In the genomic region with DNA sequence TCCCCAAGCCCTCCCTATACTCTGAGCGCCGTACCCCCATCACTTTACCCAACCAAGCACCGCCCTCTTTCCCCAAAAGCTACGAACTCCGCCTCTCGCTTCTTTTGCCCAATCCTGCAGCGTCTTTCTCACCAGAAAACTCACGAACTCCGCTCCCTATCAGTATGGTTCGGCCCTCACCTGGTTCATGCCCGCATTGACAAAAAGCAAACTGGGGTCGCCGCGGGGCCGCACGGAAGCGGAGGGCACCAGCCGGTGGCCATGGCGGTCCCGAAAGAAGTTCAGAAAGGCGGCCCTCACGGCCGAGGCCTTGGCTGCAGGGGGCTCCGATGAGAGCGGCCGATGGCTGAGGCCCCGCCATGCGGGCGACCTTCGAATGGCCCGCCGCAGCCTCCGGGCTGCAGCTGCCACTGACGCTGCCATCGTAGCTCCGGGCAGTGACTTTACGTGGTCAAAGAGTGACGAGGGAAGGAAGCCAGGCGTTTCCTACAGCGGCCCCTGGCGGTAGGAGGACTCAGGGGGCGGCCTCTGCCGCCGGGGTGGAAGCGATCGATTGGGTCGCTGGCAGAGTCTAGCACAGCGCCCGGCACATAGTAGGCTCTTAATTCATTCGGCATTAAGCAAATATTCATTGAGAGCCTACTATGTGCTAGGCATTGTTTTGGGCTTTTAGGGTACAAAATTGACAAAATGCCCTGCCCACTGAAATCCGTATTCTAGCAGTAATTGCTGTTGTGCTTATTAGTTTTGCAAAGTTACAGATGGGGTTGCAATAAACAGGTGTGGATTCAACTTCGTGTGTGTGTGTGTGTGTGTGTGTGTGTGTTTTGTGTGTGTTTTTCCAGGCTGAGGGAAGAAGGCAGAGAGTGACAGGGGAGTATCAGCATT, we compare ENCODE assay signal across 1 cellular context.
TF ChIP-seq lines count a peak whose summit lies in the region.

AARS2 (minus strand) TSS at position 447 of the 888 bp plus-strand sequence; CDS start at position 423, 24 bp downstream.

TF ChIP-seq in GM12878, 131 proteins besides CTCF, POLR2A, EP300 and RAD21 (continued from another document and continues in another):
- TF ChIP-seq, protein P1, sequence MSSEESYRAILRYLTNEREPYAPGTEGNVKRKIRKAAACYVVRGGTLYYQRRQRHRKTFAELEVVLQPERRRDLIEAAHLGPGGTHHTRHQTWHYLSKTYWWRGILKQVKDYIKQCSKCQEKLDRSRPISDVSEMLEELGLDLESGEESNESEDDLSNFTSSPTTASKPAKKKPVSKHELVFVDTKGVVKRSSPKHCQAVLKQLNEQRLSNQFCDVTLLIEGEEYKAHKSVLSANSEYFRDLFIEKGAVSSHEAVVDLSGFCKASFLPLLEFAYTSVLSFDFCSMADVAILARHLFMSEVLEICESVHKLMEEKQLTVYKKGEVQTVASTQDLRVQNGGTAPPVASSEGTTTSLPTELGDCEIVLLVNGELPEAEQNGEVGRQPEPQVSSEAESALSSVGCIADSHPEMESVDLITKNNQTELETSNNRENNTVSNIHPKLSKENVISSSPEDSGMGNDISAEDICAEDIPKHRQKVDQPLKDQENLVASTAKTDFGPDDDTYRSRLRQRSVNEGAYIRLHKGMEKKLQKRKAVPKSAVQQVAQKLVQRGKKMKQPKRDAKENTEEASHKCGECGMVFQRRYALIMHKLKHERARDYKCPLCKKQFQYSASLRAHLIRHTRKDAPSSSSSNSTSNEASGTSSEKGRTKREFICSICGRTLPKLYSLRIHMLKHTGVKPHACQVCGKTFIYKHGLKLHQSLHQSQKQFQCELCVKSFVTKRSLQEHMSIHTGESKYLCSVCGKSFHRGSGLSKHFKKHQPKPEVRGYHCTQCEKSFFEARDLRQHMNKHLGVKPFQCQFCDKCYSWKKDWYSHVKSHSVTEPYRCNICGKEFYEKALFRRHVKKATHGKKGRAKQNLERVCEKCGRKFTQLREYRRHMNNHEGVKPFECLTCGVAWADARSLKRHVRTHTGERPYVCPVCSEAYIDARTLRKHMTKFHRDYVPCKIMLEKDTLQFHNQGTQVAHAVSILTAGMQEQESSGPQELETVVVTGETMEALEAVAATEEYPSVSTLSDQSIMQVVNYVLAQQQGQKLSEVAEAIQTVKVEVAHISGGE (CRISPR knock-in tag; IDR thresholded peaks at IDR 0.05), result no peak
- TF ChIP-seq PKNOX1 (IDR thresholded peaks at IDR 0.05) (peak; percentile 46; the same call in 1 of the 2 replicates), ETV6 (conservative IDR thresholded peaks at IDR 0.05 in 1 of 2, IDR thresholded peaks at IDR 0.05 in 1 of 2; ENCODE audit: borderline replicate concordance in 1 of 2, low read depth in 1 of 2) (0 out of 4 replicates have a peak, but pooled peaks of 1 of the 2 experiments have one; percentile 42), SUZ12 (IDR thresholded peaks at IDR 0.05; ENCODE audit: unreplicated experiment) (no peak), ZNF217 (IDR thresholded peaks at IDR 0.05) (peak; percentile 95), E2F4 (IDR thresholded peaks at IDR 0.05; ENCODE audit: low read depth, low read length) (peak; percentile 90), PAX8 (IDR thresholded peaks at IDR 0.05) (no peak), TCF12 (IDR thresholded peaks at IDR 0.05; ENCODE audit: low read depth, low read length) (peak; percentile 85), RELB (IDR thresholded peaks at IDR 0.05; ENCODE audit: low read depth) (peak; percentile 78), CBX5 (IDR thresholded peaks at IDR 0.05; ENCODE audit: low read depth) (peak; percentile 91; the same call in 1 of the 2 replicates), YBX1 (IDR thresholded peaks at IDR 0.05) (no peak), CEBPB (IDR thresholded peaks at IDR 0.05; ENCODE audit: borderline replicate concordance in 1 of 2, low read depth in 2 of 2, low read length in 2 of 2) (no peak), ZNF207 (IDR thresholded peaks at IDR 0.05; ENCODE audit: borderline replicate concordance) (peak; percentile 82; the same call in 1 of the 2 replicates), POLR2AphosphoS2 (IDR thresholded peaks at IDR 0.05; ENCODE audit: low read depth, low read length) (0 out of 2 replicates have a peak, but pooled peaks have one; percentile 52), RFX5 (IDR thresholded peaks at IDR 0.05; ENCODE audit: low read depth, low read length) (no peak), ZZZ3 (IDR thresholded peaks at IDR 0.05; ENCODE audit: control insufficient read depth, insufficient read length, low read depth) (no peak), CUX1 (IDR thresholded peaks at IDR 0.05; ENCODE audit: insufficient replicate concordance, low read depth, low read length) (no peak), RBBP5 (conservative IDR thresholded peaks at IDR 0.05) (no peak), IRF4 (IDR thresholded peaks at IDR 0.05; ENCODE audit: low read depth, low read length) (peak; percentile 65; the same call in 1 of the 2 replicates), CHD1 (IDR thresholded peaks at IDR 0.05; ENCODE audit: low read depth, low read length) (no peak), MTA2 (IDR thresholded peaks at IDR 0.05; ENCODE audit: low read depth) (no peak), TAF1 (IDR thresholded peaks at IDR 0.05; ENCODE audit: borderline replicate concordance, low read depth, low read length) (peak; percentile 95), EED (IDR thresholded peaks at IDR 0.05; ENCODE audit: low read depth) (no peak)
- TF ChIP-seq, protein P2, sequence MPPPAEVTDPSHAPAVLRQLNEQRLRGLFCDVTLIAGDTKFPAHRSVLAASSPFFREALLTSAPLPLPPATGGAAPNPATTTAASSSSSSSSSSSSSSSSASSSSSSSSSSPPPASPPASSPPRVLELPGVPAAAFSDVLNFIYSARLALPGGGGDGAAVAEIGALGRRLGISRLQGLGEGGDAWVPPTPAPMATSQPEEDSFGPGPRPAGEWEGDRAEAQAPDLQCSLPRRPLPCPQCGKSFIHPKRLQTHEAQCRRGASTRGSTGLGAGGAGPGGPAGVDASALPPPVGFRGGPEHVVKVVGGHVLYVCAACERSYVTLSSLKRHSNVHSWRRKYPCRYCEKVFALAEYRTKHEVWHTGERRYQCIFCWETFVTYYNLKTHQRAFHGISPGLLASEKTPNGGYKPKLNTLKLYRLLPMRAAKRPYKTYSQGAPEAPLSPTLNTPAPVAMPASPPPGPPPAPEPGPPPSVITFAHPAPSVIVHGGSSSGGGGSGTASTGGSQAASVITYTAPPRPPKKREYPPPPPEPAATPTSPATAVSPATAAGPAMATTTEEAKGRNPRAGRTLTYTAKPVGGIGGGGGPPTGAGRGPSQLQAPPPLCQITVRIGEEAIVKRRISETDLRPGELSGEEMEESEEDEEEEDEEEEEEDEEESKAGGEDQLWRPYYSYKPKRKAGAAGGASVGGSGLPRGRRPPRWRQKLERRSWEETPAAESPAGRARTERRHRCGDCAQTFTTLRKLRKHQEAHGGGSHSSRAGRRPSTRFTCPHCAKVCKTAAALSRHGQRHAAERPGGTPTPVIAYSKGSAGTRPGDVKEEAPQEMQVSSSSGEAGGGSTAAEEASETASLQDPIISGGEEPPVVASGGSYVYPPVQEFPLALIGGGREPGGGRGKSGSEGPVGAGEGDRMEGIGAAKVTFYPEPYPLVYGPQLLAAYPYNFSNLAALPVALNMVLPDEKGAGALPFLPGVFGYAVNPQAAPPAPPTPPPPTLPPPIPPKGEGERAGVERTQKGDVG (CRISPR knock-in tag; IDR thresholded peaks at IDR 0.05), result no peak
- TF ChIP-seq, protein P3, sequence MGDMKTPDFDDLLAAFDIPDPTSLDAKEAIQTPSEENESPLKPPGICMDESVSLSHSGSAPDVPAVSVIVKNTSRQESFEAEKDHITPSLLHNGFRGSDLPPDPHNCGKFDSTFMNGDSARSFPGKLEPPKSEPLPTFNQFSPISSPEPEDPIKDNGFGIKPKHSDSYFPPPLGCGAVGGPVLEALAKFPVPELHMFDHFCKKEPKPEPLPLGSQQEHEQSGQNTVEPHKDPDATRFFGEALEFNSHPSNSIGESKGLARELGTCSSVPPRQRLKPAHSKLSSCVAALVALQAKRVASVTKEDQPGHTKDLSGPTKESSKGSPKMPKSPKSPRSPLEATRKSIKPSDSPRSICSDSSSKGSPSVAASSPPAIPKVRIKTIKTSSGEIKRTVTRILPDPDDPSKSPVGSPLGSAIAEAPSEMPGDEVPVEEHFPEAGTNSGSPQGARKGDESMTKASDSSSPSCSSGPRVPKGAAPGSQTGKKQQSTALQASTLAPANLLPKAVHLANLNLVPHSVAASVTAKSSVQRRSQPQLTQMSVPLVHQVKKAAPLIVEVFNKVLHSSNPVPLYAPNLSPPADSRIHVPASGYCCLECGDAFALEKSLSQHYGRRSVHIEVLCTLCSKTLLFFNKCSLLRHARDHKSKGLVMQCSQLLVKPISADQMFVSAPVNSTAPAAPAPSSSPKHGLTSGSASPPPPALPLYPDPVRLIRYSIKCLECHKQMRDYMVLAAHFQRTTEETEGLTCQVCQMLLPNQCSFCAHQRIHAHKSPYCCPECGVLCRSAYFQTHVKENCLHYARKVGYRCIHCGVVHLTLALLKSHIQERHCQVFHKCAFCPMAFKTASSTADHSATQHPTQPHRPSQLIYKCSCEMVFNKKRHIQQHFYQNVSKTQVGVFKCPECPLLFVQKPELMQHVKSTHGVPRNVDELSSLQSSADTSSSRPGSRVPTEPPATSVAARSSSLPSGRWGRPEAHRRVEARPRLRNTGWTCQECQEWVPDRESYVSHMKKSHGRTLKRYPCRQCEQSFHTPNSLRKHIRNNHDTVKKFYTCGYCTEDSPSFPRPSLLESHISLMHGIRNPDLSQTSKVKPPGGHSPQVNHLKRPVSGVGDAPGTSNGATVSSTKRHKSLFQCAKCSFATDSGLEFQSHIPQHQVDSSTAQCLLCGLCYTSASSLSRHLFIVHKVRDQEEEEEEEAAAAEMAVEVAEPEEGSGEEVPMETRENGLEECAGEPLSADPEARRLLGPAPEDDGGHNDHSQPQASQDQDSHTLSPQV (IDR thresholded peaks at IDR 0.05), result peak; percentile 76; the same call in 1 of the 2 replicates
- TF ChIP-seq, protein P4, sequence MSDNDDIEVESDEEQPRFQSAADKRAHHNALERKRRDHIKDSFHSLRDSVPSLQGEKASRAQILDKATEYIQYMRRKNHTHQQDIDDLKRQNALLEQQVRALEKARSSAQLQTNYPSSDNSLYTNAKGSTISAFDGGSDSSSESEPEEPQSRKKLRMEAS (IDR thresholded peaks at IDR 0.05; ENCODE audit: low read depth, low read length), result peak; percentile 78
